ENCODE assay signal across 1 cellular context in genomic region chr17:49630113-49630900, GRCh38.
TF ChIP-seq lines count a peak whose summit lies in the region.

No MANE protein-coding gene starts in this region.

TF ChIP-seq in endothelial cell of umbilical vein, 7 proteins besides CTCF, POLR2A, EP300 and RAD21:
- TF ChIP-seq POLR2AphosphoS5 (IDR thresholded peaks at IDR 0.05; ENCODE audit: insufficient read depth, low read depth, low read length) (no peak), FOS (IDR thresholded peaks at IDR 0.05; ENCODE audit: borderline replicate concordance, insufficient read depth, low read length) (no peak), MAX (IDR thresholded peaks at IDR 0.05; ENCODE audit: insufficient read depth, insufficient read length) (no peak), MYC (IDR thresholded peaks at IDR 0.05; ENCODE audit: low read depth, low read length) (no peak), JUN (IDR thresholded peaks at IDR 0.05; ENCODE audit: borderline replicate concordance, insufficient read depth, insufficient read length, low read depth) (no peak), GATA2 (IDR thresholded peaks at IDR 0.05; ENCODE audit: insufficient read depth, insufficient read length, low read depth, low read length) (no peak), EZH2 (IDR thresholded peaks at IDR 0.05; ENCODE audit: borderline replicate concordance, low read depth, low read length, severe bottlenecking) (no peak)
TF ChIP-seq in endothelial cell of umbilical vein: peak in this region for 0.
